In genomic region chr13:97119899-97120745, GRCh38 we compare ENCODE assay signal across 15 cellular contexts.
DNase-seq lines count a peak whose midpoint lies in the region; ATAC-seq, FAIRE-seq and TF ChIP-seq lines count a peak whose summit lies in the region.
"Had no signal": no experiment of that assay in that cellular context is flagged by ENCODE, and none has a peak within 500 bp of the region (broad histone marks: within the 10 kb centered on the region; RNA-seq: fewer than 3 reads in every experiment).

No MANE protein-coding gene starts in this region.

- H3K4me1 ChIP-seq in CD4-positive, alpha-beta memory T cell (ENCODE audit: insufficient read depth, low read length), result no peaks in the 10 kb centered on the region

- in situ Hi-C loops in brain microvascular endothelial cell (cut with HindIII; ENCODE audit: low pct_ligation_motif_present, low sequenced_read_pairs), result loop anchor here (10.0 to 25.0 kb wide), 2 partner anchors 95 to 242 kb away; no protein-coding TSS in a partner anchor

- peaks cover 42 to 68% of the 10 kb centered on the region in 2 donors for H3K27me3 Mint-ChIP-seq in natural killer cell treated with Interleukin-12 subunit alpha and Interleukin-12 subunit beta and Interleukin-15 and Interleukin-18, amount 100 ng/mL, for 72 hours
- H3K27me3 Mint-ChIP-seq in CD4-positive, alpha-beta memory T cell, result peaks cover 6 to 27% of the 10 kb centered on the region in 2 donors

- POLR2A ChIA-PET in CD4-positive, alpha-beta memory T cell (lab: Charles Lee; ENCODE audit: partially characterized antibody), result no interaction called here

- H3K36me3 Mint-ChIP-seq in natural killer cell treated with Interleukin-12 subunit alpha and Interleukin-12 subunit beta and Interleukin-15 and Interleukin-18, amount 100 ng/mL, for 72 hours, result no peaks in the 10 kb centered on the region
- no peaks in the 10 kb centered on the region for H3K36me3 Mint-ChIP-seq in CD4-positive, alpha-beta memory T cell

- H3K4me3 ChIP-seq in AG10803 (ENCODE audit: low read length), result no peak overlapping the region
- H3K4me3 ChIP-seq in brain microvascular endothelial cell (ENCODE audit: low read depth, low read length), result no peak overlapping the region
- no peak overlapping the region for H3K4me3 ChIP-seq in CD4-positive, alpha-beta memory T cell (ENCODE audit: low read length in 2 of 2)

- no peak overlapping the region for H3K4me3 Mint-ChIP-seq in natural killer cell treated with Interleukin-12 subunit alpha and Interleukin-12 subunit beta and Interleukin-15 and Interleukin-18, amount 100 ng/mL, for 72 hours
- H3K4me3 Mint-ChIP-seq in CD4-positive, alpha-beta memory T cell, result no peak overlapping the region
- H3K4me3 Mint-ChIP-seq: activated naive CD4-positive, alpha-beta T cell treated with anti-CD3 and anti-CD28 coated beads for 36 hours had no signal

- H3K36me3 ChIP-seq in brain microvascular endothelial cell (replicated peaks), result no peaks in the 10 kb centered on the region
- no peaks in the 10 kb centered on the region for H3K36me3 ChIP-seq in CD4-positive, alpha-beta memory T cell (ENCODE audit: insufficient read depth, low read length)

- CTCF ChIA-PET in CD4-positive, alpha-beta memory T cell (lab: Charles Lee; ENCODE audit: partially characterized antibody), result interaction anchor here (0.8 to 1.7 kb wide), 3 partner anchors 9 to 222 kb away, joined by 3 to 12 read pairs (median 12); no protein-coding TSS in a partner anchor

- H3K27ac ChIP-seq in brain microvascular endothelial cell, result no peak overlapping the region
- H3K27ac ChIP-seq in CD4-positive, alpha-beta memory T cell (ENCODE audit: low read depth, low read length), result no peak overlapping the region
- H3K27ac ChIP-seq: C4-2B had no signal

- no peak overlapping the region for H3K27ac Mint-ChIP-seq in natural killer cell treated with Interleukin-12 subunit alpha and Interleukin-12 subunit beta and Interleukin-15 and Interleukin-18, amount 100 ng/mL, for 72 hours
- H3K27ac Mint-ChIP-seq in CD4-positive, alpha-beta memory T cell, result no peak overlapping the region
- H3K27ac Mint-ChIP-seq: activated naive CD4-positive, alpha-beta T cell treated with anti-CD3 and anti-CD28 coated beads for 36 hours had no signal

- no peaks in the 10 kb centered on the region for H3K9me3 Mint-ChIP-seq in natural killer cell treated with Interleukin-12 subunit alpha and Interleukin-12 subunit beta and Interleukin-15 and Interleukin-18, amount 100 ng/mL, for 72 hours
- no peaks in the 10 kb centered on the region for H3K9me3 Mint-ChIP-seq in CD4-positive, alpha-beta memory T cell
- H3K9me3 Mint-ChIP-seq: activated naive CD4-positive, alpha-beta T cell treated with anti-CD3 and anti-CD28 coated beads for 36 hours had no signal

- no peak for ATAC-seq in natural killer cell treated with Interleukin-12 subunit alpha and Interleukin-12 subunit beta and Interleukin-15 and Interleukin-18, amount 100 ng/mL, for 72 hours
- ATAC-seq: HepG2, sciatic nerve had no signal

- peak; percentile 74 for FAIRE-seq in H54 (lab: Jason Lieb, UNC)
- FAIRE-seq: H1, HepG2, islet of Langerhans had no signal

- DNase-seq in AG10803 (ENCODE audit: low read depth) (peak; percentile 19), H54 (ENCODE audit: insufficient read length, low spot score) (no peak), brain microvascular endothelial cell (peak; percentile 76), medulla oblongata (ENCODE audit: extremely low spot score) (peak; percentile 28), GF-D8 (lab: John Stamatoyannopoulos, UW) (no peak)
- no peak for DNase-seq in natural killer cell treated with Interleukin-12 subunit alpha and Interleukin-12 subunit beta and Interleukin-15 and Interleukin-18, amount 100 ng/mL, for 72 hours (ENCODE audit: low spot score)
- no peak for DNase-seq in CD4-positive, alpha-beta memory T cell
- DNase-seq: activated naive CD4-positive, alpha-beta T cell treated with anti-CD3 and anti-CD28 coated beads for 36 hours; central memory CD4-positive, alpha-beta T cell; DMS79 treated with DMSO at 0.1 percent for 48 hours had no signal

- intact Hi-C loops in CD4-positive, alpha-beta memory T cell (cut with micrococcal nuclease), result no loop called here

- H3K9me3 ChIP-seq in CD4-positive, alpha-beta memory T cell (ENCODE audit: control insufficient read depth in 1 of 2, low read length in 2 of 2), result no peaks in the 10 kb centered on the region

- TF ChIP-seq CTCF in AG10803 (conservative IDR thresholded peaks at IDR 0.05; ENCODE audit: low read length) (no peak), brain microvascular endothelial cell (IDR thresholded peaks at IDR 0.05; ENCODE audit: low read depth, low read length, missing control alignments) (no peak)

- no peaks in the 10 kb centered on the region for H3K4me1 Mint-ChIP-seq in natural killer cell treated with Interleukin-12 subunit alpha and Interleukin-12 subunit beta and Interleukin-15 and Interleukin-18, amount 100 ng/mL, for 72 hours (ENCODE audit: low read depth in 2 of 2)
- H3K4me1 Mint-ChIP-seq in CD4-positive, alpha-beta memory T cell, result peaks cover 0 to 1% (median 0%) of the 10 kb centered on the region in 4 donors

- TF ChIP-seq POLR2A in H54 (IDR thresholded peaks at IDR 0.05; ENCODE audit: low read depth, low read length), result no peak

- no peaks in the 10 kb centered on the region for H3K27me3 ChIP-seq in brain microvascular endothelial cell (replicated peaks)
- H3K27me3 ChIP-seq in CD4-positive, alpha-beta memory T cell (ENCODE audit: insufficient read depth, low read length), result no peaks in the 10 kb centered on the region

Comparison
In these comparisons a context has a peak if more than half of its experiments do, and no peak if none do; other contexts are left out.
1. DNase-seq: peak in AG10803 (single experiment), brain microvascular endothelial cell (single experiment) and medulla oblongata (single experiment); none in H54 (single experiment), natural killer cell treated with Interleukin-12 subunit alpha and Interleukin-12 subunit beta and Interleukin-15 and Interleukin-18, amount 100 ng/mL, for 72 hours (single experiment), CD4-positive, alpha-beta memory T cell (0 of 5) and GF-D8 (single experiment).